Comparison of ENCODE assay signal across 1 cellular context in genomic region chr6:35071347-35071994, GRCh38.
A peak's percentile ranks its signal among the peaks of the same experiment; 100 is the strongest.
TF ChIP-seq lines count a peak whose summit lies in the region.

No MANE protein-coding gene starts in this region.

TF ChIP-seq in WTC11, 78 proteins besides CTCF, POLR2A, EP300 and RAD21:
- TF ChIP-seq NFYB (CRISPR knock-in tag; conservative IDR thresholded peaks at IDR 0.05; ENCODE audit: low read depth) (no peak), ZNF138 (CRISPR knock-in tag; conservative IDR thresholded peaks at IDR 0.05) (no peak), FOXK1 (CRISPR knock-in tag; IDR thresholded peaks at IDR 0.05) (0 out of 2 replicates have a peak, but pooled peaks have one; percentile 11), ARID4B (CRISPR knock-in tag; IDR thresholded peaks at IDR 0.05; ENCODE audit: borderline replicate concordance) (no peak)
